23 cellular contexts compared by ENCODE assay signal in genomic region chr6:168307695-168308021, GRCh38. TPM values are rescaled to one million over a fixed set of nuclear protein-coding genes. Genes with fewer than 3 reads are reported as not detected.
"Had no signal": no experiment of that assay in that cellular context is flagged by ENCODE, and none has a peak within 500 bp of the region (broad histone marks: within the 10 kb centered on the region; RNA-seq: fewer than 3 reads in every experiment).

No MANE protein-coding gene starts in this region.

- ATAC-seq: Panc1, PC-3 had no signal

- H3K4me2 ChIP-seq: SK-N-SH had no signal

- H3K27ac ChIP-seq: RWPE1 had no signal

- H3K4me3 ChIP-seq: MG63 had no signal

- H3K9ac ChIP-seq: SK-N-SH had no signal

- H3K9me3 ChIP-seq: MG63, SK-N-SH had no signal

- DNase-seq: Karpas-422, KBM-7, MG63, NCI-H1092, NCI-H1436, NCI-H187, NCI-H2029, NCI-H2081 treated with DMSO at 0.1 percent for 48 hours, NCI-H2171, NCI-H226, NCI-H446, NCI-H510A, NCI-H524 treated with DMSO at 0.1 percent for 48 hours, NCI-H69, NCI-H774, PC-3, SHP77, SK-N-SH had no signal

- H3K36me3 ChIP-seq: MG63 had no signal

- H3K27me3 ChIP-seq: MG63 had no signal

RNA-seq across cellular contexts. Expression of gene DACT2, which starts 11.9 kb away (rescaled TPM):
- total RNA-seq: HT1080, OCI-LY7, PC-3, SK-MEL-5 had no signal
- polyA plus RNA-seq: SK-N-SH had no signal
